Comparison of ENCODE assay signal across 20 cellular contexts in the genomic region with DNA sequence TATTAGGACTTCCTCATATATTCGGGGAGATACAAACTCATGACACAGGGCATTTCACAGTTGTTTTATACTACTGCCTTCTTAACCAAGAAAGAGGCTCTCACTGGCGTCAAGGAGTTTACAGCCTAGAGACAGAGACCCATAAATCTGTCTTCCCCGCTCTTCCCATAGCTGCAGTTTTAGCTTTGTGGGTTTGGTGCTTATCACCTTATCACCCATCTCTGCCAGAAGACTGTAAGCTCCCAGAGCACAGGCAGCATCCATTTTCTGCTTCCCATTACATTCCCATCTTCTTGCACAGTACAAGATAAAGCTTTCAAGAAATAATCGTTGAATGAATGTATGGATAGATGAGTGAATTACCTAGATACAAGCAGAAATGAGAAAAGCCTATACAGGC.
A peak's percentile ranks its signal among the peaks of the same experiment; 100 is the strongest.
DNase-seq lines count a peak whose midpoint lies in the region; ATAC-seq, FAIRE-seq and TF ChIP-seq lines count a peak whose summit lies in the region.
"Had no signal": no experiment of that assay in that cellular context is flagged by ENCODE, and none has a peak within 500 bp of the region (broad histone marks: within the 10 kb centered on the region; RNA-seq: fewer than 3 reads in every experiment).

No MANE protein-coding gene starts in this region.

- H2AFZ ChIP-seq in K562 (ENCODE audit: low read depth, low read length): no peak overlapping the region

- in situ Hi-C loops in K562 (cut with MboI): no loop called here

- WGBS in K562 (ENCODE audit: insufficient coverage, low coverage, missing lambda C conversion rate): 56% methylated on average over 4 of the region's 4 CpGs
- WGBS in right cardiac atrium: 92% methylated on average over 4 of the region's 4 CpGs

- peak; percentile 36 for FAIRE-seq in GM12892 (lab: Jason Lieb, UNC)
- FAIRE-seq in K562 (lab: Jason Lieb, UNC): peak; percentile 37

- TF ChIP-seq POLR2A in GM12892 (IDR thresholded peaks at IDR 0.05; ENCODE audit: low read depth, low read length) (no peak), K562 (conservative IDR thresholded peaks at IDR 0.05) (no peak)

- H3K27ac Mint-ChIP-seq in nephron progenitor cell: peak overlapping the region; percentile 74

- H3K79me2 ChIP-seq in K562 (ENCODE audit: control insufficient read depth, insufficient read depth, low read length): peaks cover 14% of the 10 kb centered on the region

- H3K4me2 ChIP-seq in K562 (ENCODE audit: insufficient read depth, low read length): no peak overlapping the region
- H3K4me2 ChIP-seq: SK-N-SH had no signal

- no peaks in the 10 kb centered on the region for H4K20me1 ChIP-seq in K562 (replicated peaks; ENCODE audit: control insufficient read depth, insufficient read depth, low read length)

- H3K9ac ChIP-seq in K562 (ENCODE audit: insufficient read depth in 1 of 2, low read depth in 2 of 2, low read length in 2 of 2): no peak overlapping the region
- H3K9ac ChIP-seq: SK-N-SH had no signal

- H3K4me1 ChIP-seq in K562 (replicated peaks in 1 of 2; ENCODE audit: control insufficient read depth in 2 of 2, insufficient read depth in 2 of 2, low read length in 2 of 2) (peaks cover 4 to 14% of the 10 kb centered on the region in 2 experiments; a peak in 2 of 5 replicates), right cardiac atrium (ENCODE audit: control insufficient read depth, insufficient read depth, low read length) (no peaks in the 10 kb centered on the region)

- DNase-seq in GM12892 (ENCODE audit: insufficient read length): no peak
- DNase-seq in K562 (ENCODE audit: extremely low read depth in 1 of 4, low spot score in 3 of 4): peak in 1 of 4 experiments; percentile 44
- peak; percentile 24 for DNase-seq in left kidney (ENCODE audit: low read depth, low spot score)
- no peak for DNase-seq in nephron progenitor cell
- DNase-seq in right cardiac atrium: no peak
- no peak for DNase-seq in stimulated activated naive CD4-positive, alpha-beta T cell treated with Interleukin-2 at 50 U/mL for 16 hours (lab: John Stamatoyannopoulos, UW)
- no peak for DNase-seq in NCI-H2227 treated with DMSO at 0.1 percent for 48 hours (lab: John Stamatoyannopoulos, UW)
- DNase-seq: CD8-positive, alpha-beta memory T cell; GDM1; IMR-90; NCI-H1105; NCI-H146; NCI-H2029; NCI-H226; NCI-H524; NCI-H774; NK-92 treated with Interleukin-12 subunit alpha and Interleukin-12 subunit beta, amount 100 ng/mL, for 24 hours; SIG-M5; SK-N-SH had no signal

- no peak for TF ChIP-seq CTCF in K562 (IDR thresholded peaks at IDR 0.05 in 2 of 3, conservative IDR thresholded peaks at IDR 0.05 in 1 of 3; ENCODE audit: insufficient read depth in 2 of 3, low read depth in 1 of 3, low read length in 3 of 3)
- no peak for TF ChIP-seq CTCF in nephron progenitor cell (IDR thresholded peaks at IDR 0.05)

- H3K9me1 ChIP-seq in K562 (ENCODE audit: control insufficient read depth, insufficient read depth, low read length): no peaks in the 10 kb centered on the region

- ATAC-seq in K562 (no peak; the same call in 1 of the 3 replicates), right cardiac atrium (no peak)
- ATAC-seq: Panc1 had no signal

- H3K9me3 Mint-ChIP-seq in nephron progenitor cell: no peaks in the 10 kb centered on the region
- H3K9me3 Mint-ChIP-seq: CD8-positive, alpha-beta memory T cell had no signal

- H3K27ac ChIP-seq in K562 (ENCODE audit: extremely low read depth, low read depth, low read length) (no peak overlapping the region), right cardiac atrium (ENCODE audit: low read length) (no peak overlapping the region)

- H3K27me3 ChIP-seq in K562 (ENCODE audit: control insufficient read depth in 2 of 2, insufficient read depth in 2 of 2, low read length in 2 of 2) (no peaks in the 10 kb centered on the region), right cardiac atrium (ENCODE audit: control insufficient read depth, insufficient read depth) (no peaks in the 10 kb centered on the region)

- POLR2A ChIA-PET in K562 (lab: Yijun Ruan, JAX): interaction anchor here (0.6 to 1.5 kb wide), 2 partner anchors 145 to 182 kb away, joined by 3 to 5 read pairs; no protein-coding TSS in a partner anchor

- H3K9me3 ChIP-seq in K562 (replicated peaks; ENCODE audit: control insufficient read depth, insufficient read depth, low read depth, low read length): no peaks in the 10 kb centered on the region; the same call in 1 of the 2 replicates
- H3K9me3 ChIP-seq in right cardiac atrium (ENCODE audit: control insufficient read depth, low read length): no peaks in the 10 kb centered on the region
- H3K9me3 ChIP-seq: SK-N-SH had no signal

- no peak overlapping the region for H3K4me3 Mint-ChIP-seq in nephron progenitor cell
- H3K4me3 Mint-ChIP-seq: CD8-positive, alpha-beta memory T cell had no signal

- no peak for TF ChIP-seq EP300 in K562 (IDR thresholded peaks at IDR 0.05; ENCODE audit: low read length)

- no peaks in the 10 kb centered on the region; the same call in 2 of the 3 replicates for H3K36me3 ChIP-seq in K562 (ENCODE audit: control insufficient read depth, insufficient read depth, low read length)

- BruUV-seq in K562 (replicated peaks; lab: Mats Ljungman, UMichigan): no TSS peak

- intact Hi-C loops in K562 (cut with micrococcal nuclease) (no loop called here), right cardiac atrium (cut with DNase I) (loop anchor here in 3 of 4 donors (10.0 kb wide), 2 partner anchors 131 to 141 kb away; no protein-coding TSS in a partner anchor)

- H3K4me1 Mint-ChIP-seq in nephron progenitor cell: peaks cover 56% of the 10 kb centered on the region

- CTCF ChIA-PET in K562 (lab: Yijun Ruan, JAX; ENCODE audit: low intra/inter-chr PET ratio): no interaction called here

- no peaks in the 10 kb centered on the region for H3K36me3 Mint-ChIP-seq in nephron progenitor cell (ENCODE audit: low read depth)

- H3K4me3 ChIP-seq in K562: no peak overlapping the region
- no peak overlapping the region for H3K4me3 ChIP-seq in right cardiac atrium (ENCODE audit: low read length)

- TF ChIP-seq RAD21 in K562 (CRISPR knock-in tag; conservative IDR thresholded peaks at IDR 0.05 in 1 of 2, IDR thresholded peaks at IDR 0.05 in 1 of 2): no peak

- H3K27me3 Mint-ChIP-seq in nephron progenitor cell (ENCODE audit: low read depth, poor library complexity): no peaks in the 10 kb centered on the region
- H3K27me3 Mint-ChIP-seq: CD8-positive, alpha-beta memory T cell had no signal

TF ChIP-seq in K562, 482 proteins besides CTCF, POLR2A, EP300 and RAD21 (continues in another document):
- TF ChIP-seq KDM1A (IDR thresholded peaks at IDR 0.05): peak in 1 of 2 experiments; percentile 26; a peak in 1 of 4 replicates
- TF ChIP-seq, protein P1, sequence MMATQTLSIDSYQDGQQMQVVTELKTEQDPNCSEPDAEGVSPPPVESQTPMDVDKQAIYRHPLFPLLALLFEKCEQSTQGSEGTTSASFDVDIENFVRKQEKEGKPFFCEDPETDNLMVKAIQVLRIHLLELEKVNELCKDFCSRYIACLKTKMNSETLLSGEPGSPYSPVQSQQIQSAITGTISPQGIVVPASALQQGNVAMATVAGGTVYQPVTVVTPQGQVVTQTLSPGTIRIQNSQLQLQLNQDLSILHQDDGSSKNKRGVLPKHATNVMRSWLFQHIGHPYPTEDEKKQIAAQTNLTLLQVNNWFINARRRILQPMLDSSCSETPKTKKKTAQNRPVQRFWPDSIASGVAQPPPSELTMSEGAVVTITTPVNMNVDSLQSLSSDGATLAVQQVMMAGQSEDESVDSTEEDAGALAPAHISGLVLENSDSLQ (IDR thresholded peaks at IDR 0.05): peak; percentile 65; the same call in 1 of the 2 replicates
- TF ChIP-seq ZNF316 (IDR thresholded peaks at IDR 0.05): peak; percentile 71
- TF ChIP-seq GABPB2 (CRISPR knock-in tag; conservative IDR thresholded peaks at IDR 0.05): no peak
- TF ChIP-seq, protein P2, sequence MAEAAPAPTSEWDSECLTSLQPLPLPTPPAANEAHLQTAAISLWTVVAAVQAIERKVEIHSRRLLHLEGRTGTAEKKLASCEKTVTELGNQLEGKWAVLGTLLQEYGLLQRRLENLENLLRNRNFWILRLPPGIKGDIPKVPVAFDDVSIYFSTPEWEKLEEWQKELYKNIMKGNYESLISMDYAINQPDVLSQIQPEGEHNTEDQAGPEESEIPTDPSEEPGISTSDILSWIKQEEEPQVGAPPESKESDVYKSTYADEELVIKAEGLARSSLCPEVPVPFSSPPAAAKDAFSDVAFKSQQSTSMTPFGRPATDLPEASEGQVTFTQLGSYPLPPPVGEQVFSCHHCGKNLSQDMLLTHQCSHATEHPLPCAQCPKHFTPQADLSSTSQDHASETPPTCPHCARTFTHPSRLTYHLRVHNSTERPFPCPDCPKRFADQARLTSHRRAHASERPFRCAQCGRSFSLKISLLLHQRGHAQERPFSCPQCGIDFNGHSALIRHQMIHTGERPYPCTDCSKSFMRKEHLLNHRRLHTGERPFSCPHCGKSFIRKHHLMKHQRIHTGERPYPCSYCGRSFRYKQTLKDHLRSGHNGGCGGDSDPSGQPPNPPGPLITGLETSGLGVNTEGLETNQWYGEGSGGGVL (CRISPR knock-in tag; IDR thresholded peaks at IDR 0.05): no peak
- TF ChIP-seq COPS2 (conservative IDR thresholded peaks at IDR 0.05): no peak
- no peak for TF ChIP-seq PBX2 (CRISPR knock-in tag; IDR thresholded peaks at IDR 0.05; ENCODE audit: low read depth)
- peak; percentile 75 for TF ChIP-seq PBX2 (tag; conservative IDR thresholded peaks at IDR 0.05; ENCODE audit: low read depth)
- TF ChIP-seq, protein P3, sequence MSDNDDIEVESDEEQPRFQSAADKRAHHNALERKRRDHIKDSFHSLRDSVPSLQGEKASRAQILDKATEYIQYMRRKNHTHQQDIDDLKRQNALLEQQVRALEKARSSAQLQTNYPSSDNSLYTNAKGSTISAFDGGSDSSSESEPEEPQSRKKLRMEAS (CRISPR knock-in tag; IDR thresholded peaks at IDR 0.05): no peak
- TF ChIP-seq MEIS2 (IDR thresholded peaks at IDR 0.05; ENCODE audit: partially characterized antibody): peak; percentile 97
